2 cellular contexts compared by ENCODE assay signal in the genomic region with DNA sequence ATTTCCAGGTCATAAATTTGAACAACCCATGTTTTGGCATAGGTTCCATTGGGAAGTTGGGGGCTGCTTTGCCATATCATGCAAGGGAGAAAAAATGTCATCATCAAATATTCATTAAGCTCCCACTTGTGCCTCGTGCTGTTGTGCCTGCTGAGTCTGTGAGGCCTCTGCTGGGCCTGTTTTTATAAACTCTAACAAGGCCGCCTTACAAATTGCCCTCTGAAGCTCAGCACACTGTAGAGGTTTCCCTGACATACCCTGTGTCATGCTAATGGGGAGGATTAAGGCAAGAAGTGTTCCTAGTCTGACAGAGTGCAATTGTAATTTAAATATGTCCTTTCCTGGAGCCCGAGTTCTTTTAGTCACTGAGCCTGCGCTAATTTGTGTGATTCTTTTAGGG.
TF ChIP-seq lines count a peak whose summit lies in the region.

No MANE protein-coding gene starts in this region.

TF ChIP-seq in GM23338, 12 proteins besides CTCF, POLR2A, EP300 and RAD21:
- TF ChIP-seq, protein P1, sequence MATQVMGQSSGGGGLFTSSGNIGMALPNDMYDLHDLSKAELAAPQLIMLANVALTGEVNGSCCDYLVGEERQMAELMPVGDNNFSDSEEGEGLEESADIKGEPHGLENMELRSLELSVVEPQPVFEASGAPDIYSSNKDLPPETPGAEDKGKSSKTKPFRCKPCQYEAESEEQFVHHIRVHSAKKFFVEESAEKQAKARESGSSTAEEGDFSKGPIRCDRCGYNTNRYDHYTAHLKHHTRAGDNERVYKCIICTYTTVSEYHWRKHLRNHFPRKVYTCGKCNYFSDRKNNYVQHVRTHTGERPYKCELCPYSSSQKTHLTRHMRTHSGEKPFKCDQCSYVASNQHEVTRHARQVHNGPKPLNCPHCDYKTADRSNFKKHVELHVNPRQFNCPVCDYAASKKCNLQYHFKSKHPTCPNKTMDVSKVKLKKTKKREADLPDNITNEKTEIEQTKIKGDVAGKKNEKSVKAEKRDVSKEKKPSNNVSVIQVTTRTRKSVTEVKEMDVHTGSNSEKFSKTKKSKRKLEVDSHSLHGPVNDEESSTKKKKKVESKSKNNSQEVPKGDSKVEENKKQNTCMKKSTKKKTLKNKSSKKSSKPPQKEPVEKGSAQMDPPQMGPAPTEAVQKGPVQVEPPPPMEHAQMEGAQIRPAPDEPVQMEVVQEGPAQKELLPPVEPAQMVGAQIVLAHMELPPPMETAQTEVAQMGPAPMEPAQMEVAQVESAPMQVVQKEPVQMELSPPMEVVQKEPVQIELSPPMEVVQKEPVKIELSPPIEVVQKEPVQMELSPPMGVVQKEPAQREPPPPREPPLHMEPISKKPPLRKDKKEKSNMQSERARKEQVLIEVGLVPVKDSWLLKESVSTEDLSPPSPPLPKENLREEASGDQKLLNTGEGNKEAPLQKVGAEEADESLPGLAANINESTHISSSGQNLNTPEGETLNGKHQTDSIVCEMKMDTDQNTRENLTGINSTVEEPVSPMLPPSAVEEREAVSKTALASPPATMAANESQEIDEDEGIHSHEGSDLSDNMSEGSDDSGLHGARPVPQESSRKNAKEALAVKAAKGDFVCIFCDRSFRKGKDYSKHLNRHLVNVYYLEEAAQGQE (IDR thresholded peaks at IDR 0.05; ENCODE audit: unreplicated experiment): no peak
- no peak for TF ChIP-seq ZNF114 (CRISPR knock-in tag; IDR thresholded peaks at IDR 0.05)
- peak; percentile 66; the same call in 1 of the 2 replicates for TF ChIP-seq NANOG (IDR thresholded peaks at IDR 0.05; ENCODE audit: borderline replicate concordance)
- TF ChIP-seq EZH2 (IDR thresholded peaks at IDR 0.05; ENCODE audit: low read depth, unreplicated experiment): no peak

TF ChIP-seq in H1, 55 proteins besides CTCF, POLR2A, EP300 and RAD21 (continues in another document):
- TF ChIP-seq HDAC6 (IDR thresholded peaks at IDR 0.05; ENCODE audit: low read depth, low read length) (no peak), JUND (IDR thresholded peaks at IDR 0.05; ENCODE audit: low read length) (peak; percentile 46; the same call in 1 of the 2 replicates), SIX5 (IDR thresholded peaks at IDR 0.05; ENCODE audit: low read depth, low read length) (no peak), SP1 (IDR thresholded peaks at IDR 0.05; ENCODE audit: low read depth, low read length) (peak; percentile 63; the same call in 1 of the 2 replicates), KDM5A (IDR thresholded peaks at IDR 0.05; ENCODE audit: low read length) (no peak), SP4 (IDR thresholded peaks at IDR 0.05; ENCODE audit: low read length) (no peak), ASH2L (IDR thresholded peaks at IDR 0.05; ENCODE audit: low read length) (no peak), POU5F1 (IDR thresholded peaks at IDR 0.05; ENCODE audit: low read depth, low read length) (peak; percentile 89), NANOG (IDR thresholded peaks at IDR 0.05; ENCODE audit: insufficient read depth, low read depth, low read length, poor library complexity, severe bottlenecking) (peak; percentile 89), NRF1 (IDR thresholded peaks at IDR 0.05; ENCODE audit: low read depth, low read length) (no peak), RXRA (IDR thresholded peaks at IDR 0.05; ENCODE audit: insufficient read depth, low read depth, low read length) (no peak), FOSL1 (IDR thresholded peaks at IDR 0.05; ENCODE audit: insufficient read depth, low read depth, low read length) (no peak), CREB1 (IDR thresholded peaks at IDR 0.05) (no peak), JUN (IDR thresholded peaks at IDR 0.05; ENCODE audit: low read depth, low read length) (no peak), BRCA1 (IDR thresholded peaks at IDR 0.05; ENCODE audit: low read depth, low read length) (no peak), HDAC2 (IDR thresholded peaks at IDR 0.05; ENCODE audit: borderline replicate concordance in 1 of 2, low read depth in 2 of 2, low read length in 2 of 2) (peak in 1 of 2 experiments; percentile 51; a peak in 2 of 4 replicates), RNF2 (IDR thresholded peaks at IDR 0.05; ENCODE audit: borderline replicate concordance, low read depth, low read length, missing control alignments, poor library complexity, severe bottlenecking) (no peak), POLR2AphosphoS5 (IDR thresholded peaks at IDR 0.05; ENCODE audit: low read depth, low read length) (no peak), SUZ12 (IDR thresholded peaks at IDR 0.05; ENCODE audit: low read length) (no peak), EZH2 (IDR thresholded peaks at IDR 0.05; ENCODE audit: low read depth, low read length, severe bottlenecking) (no peak), GABPA (IDR thresholded peaks at IDR 0.05; ENCODE audit: borderline replicate concordance, insufficient read depth, low read length) (no peak), CTBP2 (IDR thresholded peaks at IDR 0.05; ENCODE audit: borderline replicate concordance, insufficient read depth, insufficient read length, low read length) (no peak), BACH1 (IDR thresholded peaks at IDR 0.05; ENCODE audit: low read length) (no peak), ZNF274 (IDR thresholded peaks at IDR 0.05; ENCODE audit: borderline replicate concordance, extremely low read depth, low read length) (no peak), CBX5 (IDR thresholded peaks at IDR 0.05; ENCODE audit: low read depth, low read length) (no peak), KDM1A (IDR thresholded peaks at IDR 0.05; ENCODE audit: borderline replicate concordance, low read length) (peak; percentile 38; the same call in 1 of the 2 replicates), CHD1 (IDR thresholded peaks at IDR 0.05; ENCODE audit: low read depth, low read length) (no peak), TAF7 (optimal IDR thresholded peaks at IDR 0.05; ENCODE audit: borderline replicate concordance, low read depth, low read length) (no peak), SIN3A (conservative IDR thresholded peaks at IDR 0.05 in 1 of 2, IDR thresholded peaks at IDR 0.05 in 1 of 2; ENCODE audit: low read depth in 1 of 2, low read length in 2 of 2) (peak; percentile 56 to 81; a peak in 2 of 4 replicates), KDM4A (IDR thresholded peaks at IDR 0.05; ENCODE audit: low read depth, low read length, severe bottlenecking) (no peak), CBX8 (IDR thresholded peaks at IDR 0.05; ENCODE audit: borderline replicate concordance, low read depth, low read length) (no peak), GTF2F1 (IDR thresholded peaks at IDR 0.05; ENCODE audit: borderline replicate concordance, low read depth, low read length) (no peak), SIRT6 (IDR thresholded peaks at IDR 0.05; ENCODE audit: low read length) (no peak), TCF12 (IDR thresholded peaks at IDR 0.05; ENCODE audit: low read depth, low read length) (peak; percentile 50; the same call in 1 of the 2 replicates), SAP30 (IDR thresholded peaks at IDR 0.05; ENCODE audit: insufficient read depth, insufficient replicate concordance, low read length) (no peak), TAF1 (IDR thresholded peaks at IDR 0.05; ENCODE audit: low read depth, low read length) (no peak), RBBP5 (IDR thresholded peaks at IDR 0.05; ENCODE audit: borderline replicate concordance, low read depth, low read length) (no peak), TBP (IDR thresholded peaks at IDR 0.05; ENCODE audit: low read depth, low read length) (no peak), MAFK (IDR thresholded peaks at IDR 0.05; ENCODE audit: low read depth, low read length) (no peak), SP2 (IDR thresholded peaks at IDR 0.05; ENCODE audit: low read length) (no peak), SRF (IDR thresholded peaks at IDR 0.05; ENCODE audit: low read depth, low read length) (no peak), YY1 (IDR thresholded peaks at IDR 0.05; ENCODE audit: low read depth, low read length) (no peak)
- TF ChIP-seq, protein P2, sequence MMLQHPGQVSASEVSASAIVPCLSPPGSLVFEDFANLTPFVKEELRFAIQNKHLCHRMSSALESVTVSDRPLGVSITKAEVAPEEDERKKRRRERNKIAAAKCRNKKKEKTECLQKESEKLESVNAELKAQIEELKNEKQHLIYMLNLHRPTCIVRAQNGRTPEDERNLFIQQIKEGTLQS (IDR thresholded peaks at IDR 0.05; ENCODE audit: insufficient read depth, low read depth, low read length): no peak
- TF ChIP-seq, protein P3, sequence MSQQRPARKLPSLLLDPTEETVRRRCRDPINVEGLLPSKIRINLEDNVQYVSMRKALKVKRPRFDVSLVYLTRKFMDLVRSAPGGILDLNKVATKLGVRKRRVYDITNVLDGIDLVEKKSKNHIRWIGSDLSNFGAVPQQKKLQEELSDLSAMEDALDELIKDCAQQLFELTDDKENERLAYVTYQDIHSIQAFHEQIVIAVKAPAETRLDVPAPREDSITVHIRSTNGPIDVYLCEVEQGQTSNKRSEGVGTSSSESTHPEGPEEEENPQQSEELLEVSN (IDR thresholded peaks at IDR 0.05): peak; percentile 54; the same call in 1 of the 2 replicates
- TF ChIP-seq, protein P4, sequence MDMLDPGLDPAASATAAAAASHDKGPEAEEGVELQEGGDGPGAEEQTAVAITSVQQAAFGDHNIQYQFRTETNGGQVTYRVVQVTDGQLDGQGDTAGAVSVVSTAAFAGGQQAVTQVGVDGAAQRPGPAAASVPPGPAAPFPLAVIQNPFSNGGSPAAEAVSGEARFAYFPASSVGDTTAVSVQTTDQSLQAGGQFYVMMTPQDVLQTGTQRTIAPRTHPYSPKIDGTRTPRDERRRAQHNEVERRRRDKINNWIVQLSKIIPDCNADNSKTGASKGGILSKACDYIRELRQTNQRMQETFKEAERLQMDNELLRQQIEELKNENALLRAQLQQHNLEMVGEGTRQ (IDR thresholded peaks at IDR 0.05; ENCODE audit: low read length): no peak
- TF ChIP-seq, protein P5, sequence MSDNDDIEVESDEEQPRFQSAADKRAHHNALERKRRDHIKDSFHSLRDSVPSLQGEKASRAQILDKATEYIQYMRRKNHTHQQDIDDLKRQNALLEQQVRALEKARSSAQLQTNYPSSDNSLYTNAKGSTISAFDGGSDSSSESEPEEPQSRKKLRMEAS (IDR thresholded peaks at IDR 0.05): peak; percentile 74
- TF ChIP-seq, protein P6, sequence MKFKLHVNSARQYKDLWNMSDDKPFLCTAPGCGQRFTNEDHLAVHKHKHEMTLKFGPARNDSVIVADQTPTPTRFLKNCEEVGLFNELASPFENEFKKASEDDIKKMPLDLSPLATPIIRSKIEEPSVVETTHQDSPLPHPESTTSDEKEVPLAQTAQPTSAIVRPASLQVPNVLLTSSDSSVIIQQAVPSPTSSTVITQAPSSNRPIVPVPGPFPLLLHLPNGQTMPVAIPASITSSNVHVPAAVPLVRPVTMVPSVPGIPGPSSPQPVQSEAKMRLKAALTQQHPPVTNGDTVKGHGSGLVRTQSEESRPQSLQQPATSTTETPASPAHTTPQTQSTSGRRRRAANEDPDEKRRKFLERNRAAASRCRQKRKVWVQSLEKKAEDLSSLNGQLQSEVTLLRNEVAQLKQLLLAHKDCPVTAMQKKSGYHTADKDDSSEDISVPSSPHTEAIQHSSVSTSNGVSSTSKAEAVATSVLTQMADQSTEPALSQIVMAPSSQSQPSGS (IDR thresholded peaks at IDR 0.05; ENCODE audit: low read length): 0 out of 2 replicates have a peak, but pooled peaks have one; percentile 51
